14 cellular contexts compared by ENCODE assay signal in the genomic region with DNA sequence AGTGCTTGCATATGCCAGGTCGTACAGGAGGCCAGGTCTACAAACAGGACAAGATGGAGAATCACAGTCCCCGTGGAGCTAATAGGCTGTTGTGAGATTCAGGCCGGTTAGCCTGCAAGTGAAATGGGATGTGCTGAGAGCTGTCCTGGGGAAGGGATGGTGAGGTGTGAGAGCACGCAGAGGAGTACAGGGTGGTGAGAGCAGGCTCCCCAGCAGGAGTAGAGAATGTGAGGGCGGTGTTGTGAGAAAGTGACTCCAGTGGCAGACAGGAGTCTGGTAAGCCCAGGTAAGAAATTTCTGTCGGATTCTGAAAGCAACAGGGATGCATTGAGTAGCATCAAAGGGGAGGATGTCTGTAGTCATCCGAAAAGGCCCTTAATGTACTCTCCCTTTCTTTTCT. TPM values are rescaled to one million over a fixed set of nuclear protein-coding genes. Genes with fewer than 3 reads are reported as not detected.
A peak's percentile ranks its signal among the peaks of the same experiment; 100 is the strongest.
DNase-seq lines count a peak whose midpoint lies in the region; ATAC-seq and TF ChIP-seq lines count a peak whose summit lies in the region.
"Had no signal": no experiment of that assay in that cellular context is flagged by ENCODE, and none has a peak within 500 bp of the region (broad histone marks: within the 10 kb centered on the region; RNA-seq: fewer than 3 reads in every experiment).

No MANE protein-coding gene starts in this region.

- no peak for TF ChIP-seq CTCF in stomach (IDR thresholded peaks at IDR 0.05)

- no peaks in the 10 kb centered on the region for H3K9me3 Mint-ChIP-seq in activated naive CD4-positive, alpha-beta T cell treated with anti-CD3 and anti-CD28 coated beads, Interleukin-2, amount 50 U/mL, for 24 hours
- no peaks in the 10 kb centered on the region for H3K9me3 Mint-ChIP-seq in activated T-cell treated with anti-CD3 and anti-CD28 coated beads, Interleukin-2, amount 50 U/mL, for 72 hours
- no peaks in the 10 kb centered on the region for H3K9me3 Mint-ChIP-seq in immature natural killer cell

- H3K27ac Mint-ChIP-seq in activated naive CD4-positive, alpha-beta T cell treated with anti-CD3 and anti-CD28 coated beads, Interleukin-2, amount 50 U/mL, for 24 hours, result peak overlapping the region; percentile 94
- H3K27ac Mint-ChIP-seq in activated T-cell treated with anti-CD3 and anti-CD28 coated beads, Interleukin-2, amount 50 U/mL, for 72 hours, result peak overlapping the region; percentile 98
- peak overlapping the region; percentile 83 to 93 (median 92) for H3K27ac Mint-ChIP-seq in immature natural killer cell

- intact Hi-C loops in stomach (cut with DNase I; ENCODE audit: low total_unique reads), result no loop called here

- TF ChIP-seq EP300 in stomach (IDR thresholded peaks at IDR 0.05), result no peak

- peak overlapping the region in 4 of 5 donors; percentile 56 to 77 (median 68) for H3K27ac ChIP-seq in stomach
- H3K27ac ChIP-seq: foreskin keratinocyte had no signal

- H3K4me1 Mint-ChIP-seq in activated naive CD4-positive, alpha-beta T cell treated with anti-CD3 and anti-CD28 coated beads, Interleukin-2, amount 50 U/mL, for 24 hours, result peaks cover 100% of the 10 kb centered on the region
- peaks cover 100% of the 10 kb centered on the region for H3K4me1 Mint-ChIP-seq in activated T-cell treated with anti-CD3 and anti-CD28 coated beads, Interleukin-2, amount 50 U/mL, for 72 hours (ENCODE audit: low read depth)
- H3K4me1 Mint-ChIP-seq in immature natural killer cell, result peaks cover 84 to 100% of the 10 kb centered on the region in 2 donors

- H3K36me3 Mint-ChIP-seq in activated naive CD4-positive, alpha-beta T cell treated with anti-CD3 and anti-CD28 coated beads, Interleukin-2, amount 50 U/mL, for 24 hours, result peaks cover 30% of the 10 kb centered on the region
- H3K36me3 Mint-ChIP-seq in activated T-cell treated with anti-CD3 and anti-CD28 coated beads, Interleukin-2, amount 50 U/mL, for 72 hours (ENCODE audit: insufficient read depth in 2 of 2), result peaks cover 20 to 35% of the 10 kb centered on the region in 2 donors
- peaks cover 21 to 39% (median 34%) of the 10 kb centered on the region in 3 donors for H3K36me3 Mint-ChIP-seq in immature natural killer cell

- H3K36me3 ChIP-seq in stomach, result peaks cover 0 to 44% (median 39%) of the 10 kb centered on the region in 4 donors

- WGBS in stomach, 5 donors, result 90 to 94% (median 92%) methylated on average over 7 of the region's 7 CpGs

- no peaks in the 10 kb centered on the region for H3K27me3 Mint-ChIP-seq in activated naive CD4-positive, alpha-beta T cell treated with anti-CD3 and anti-CD28 coated beads, Interleukin-2, amount 50 U/mL, for 24 hours
- no peaks in the 10 kb centered on the region for H3K27me3 Mint-ChIP-seq in activated T-cell treated with anti-CD3 and anti-CD28 coated beads, Interleukin-2, amount 50 U/mL, for 72 hours (ENCODE audit: low read depth)
- H3K27me3 Mint-ChIP-seq in immature natural killer cell (ENCODE audit: low read depth in 3 of 3), result peaks cover 12 to 15% (median 13%) of the 10 kb centered on the region in 3 donors

- no peaks in the 10 kb centered on the region for H3K27me3 ChIP-seq in stomach
- H3K27me3 ChIP-seq: foreskin keratinocyte, sigmoid colon had no signal

- H3K9me3 ChIP-seq in stomach, result no peaks in the 10 kb centered on the region
- H3K9me3 ChIP-seq: sigmoid colon had no signal

- H3K4me3 Mint-ChIP-seq in activated naive CD4-positive, alpha-beta T cell treated with anti-CD3 and anti-CD28 coated beads, Interleukin-2, amount 50 U/mL, for 24 hours, result peak overlapping the region; percentile 82
- H3K4me3 Mint-ChIP-seq in activated T-cell treated with anti-CD3 and anti-CD28 coated beads, Interleukin-2, amount 50 U/mL, for 72 hours, result peak overlapping the region; percentile 80 to 88
- H3K4me3 Mint-ChIP-seq in immature natural killer cell, result peak overlapping the region in 1 of 5 donors; percentile 1

- TF ChIP-seq POLR2A in stomach (IDR thresholded peaks at IDR 0.05), result no peak

- peaks cover 14 to 36% (median 15%) of the 10 kb centered on the region in 4 donors for H3K4me1 ChIP-seq in stomach
- H3K4me1 ChIP-seq: foreskin keratinocyte, sigmoid colon had no signal

- DNase-seq in activated naive CD4-positive, alpha-beta T cell treated with anti-CD3 and anti-CD28 coated beads, Interleukin-2, amount 50 U/mL, for 16 hours, result no peak
- peak; percentile 33 to 46 for DNase-seq in activated T-cell treated with anti-CD3 and anti-CD28 coated beads, Interleukin-2, amount 50 U/mL, for 72 hours
- DNase-seq in immature natural killer cell, result no peak
- no peak for DNase-seq in stomach
- DNase-seq in effector CD4-positive, alpha-beta T cell, result no peak
- DNase-seq: activated gamma-delta T cell, foreskin keratinocyte, NCI-H1436 treated with DMSO at 0.1 percent for 48 hours, NCI-H524 treated with DMSO at 0.1 percent for 48 hours, RPMI8226, sigmoid colon had no signal

- ATAC-seq in activated T-cell treated with anti-CD3 and anti-CD28 coated beads, Interleukin-2, amount 50 U/mL, for 72 hours (replicated peaks in 1 of 2), result peak in 1 of 2 donors; percentile 5
- no peak for ATAC-seq in GM21786 (IDR thresholded peaks at IDR 0.05; ENCODE audit: unreplicated experiment)
- no peak for ATAC-seq in GM18873 (IDR thresholded peaks at IDR 0.05; ENCODE audit: low FRiP score, unreplicated experiment)
- ATAC-seq: foreskin keratinocyte had no signal

- no peak overlapping the region for H3K4me3 ChIP-seq in stomach
- H3K4me3 ChIP-seq: sigmoid colon had no signal

RNA-seq across cellular contexts. Expression of a gene that starts 50.7 kb away (rescaled TPM):
- total RNA-seq in activated T-cell treated with anti-CD3 and anti-CD28 coated beads, Interleukin-2, amount 50 U/mL, for 72 hours, result 10 to 100 TPM; 32.8 to 57.5 TPM
- polyA plus RNA-seq in immature natural killer cell (100 to 1,000 TPM in 1 of 3 donors, 10 to 100 TPM in 2; 63.2 to 154 (median 87.1) TPM), stomach (1 to 10 TPM; 3.0 to 5.8 (median 4.5) TPM)
- 10 to 100 TPM in 4 of 5 donors, under 1 TPM in 1; 0.58 to 24.4 (median 16.4) TPM for total RNA-seq in stomach
- total RNA-seq: foreskin keratinocyte had no signal
- polyA plus RNA-seq: foreskin keratinocyte had no signal

Comparison
In these comparisons a context has a peak if more than half of its experiments do, and no peak if none do; other contexts are left out.
1. DNase-seq: peak in activated T-cell treated with anti-CD3 and anti-CD28 coated beads, Interleukin-2, amount 50 U/mL, for 72 hours (2 of 2); none in activated naive CD4-positive, alpha-beta T cell treated with anti-CD3 and anti-CD28 coated beads, Interleukin-2, amount 50 U/mL, for 16 hours (single experiment), immature natural killer cell (0 of 3), stomach (single experiment) and effector CD4-positive, alpha-beta T cell (single experiment).
2. Peak in every context shown above with its lines, with median percentiles within 50 percentile points of each other: H3K27ac Mint-ChIP-seq.